20 cellular contexts compared by ENCODE assay signal in the genomic region with DNA sequence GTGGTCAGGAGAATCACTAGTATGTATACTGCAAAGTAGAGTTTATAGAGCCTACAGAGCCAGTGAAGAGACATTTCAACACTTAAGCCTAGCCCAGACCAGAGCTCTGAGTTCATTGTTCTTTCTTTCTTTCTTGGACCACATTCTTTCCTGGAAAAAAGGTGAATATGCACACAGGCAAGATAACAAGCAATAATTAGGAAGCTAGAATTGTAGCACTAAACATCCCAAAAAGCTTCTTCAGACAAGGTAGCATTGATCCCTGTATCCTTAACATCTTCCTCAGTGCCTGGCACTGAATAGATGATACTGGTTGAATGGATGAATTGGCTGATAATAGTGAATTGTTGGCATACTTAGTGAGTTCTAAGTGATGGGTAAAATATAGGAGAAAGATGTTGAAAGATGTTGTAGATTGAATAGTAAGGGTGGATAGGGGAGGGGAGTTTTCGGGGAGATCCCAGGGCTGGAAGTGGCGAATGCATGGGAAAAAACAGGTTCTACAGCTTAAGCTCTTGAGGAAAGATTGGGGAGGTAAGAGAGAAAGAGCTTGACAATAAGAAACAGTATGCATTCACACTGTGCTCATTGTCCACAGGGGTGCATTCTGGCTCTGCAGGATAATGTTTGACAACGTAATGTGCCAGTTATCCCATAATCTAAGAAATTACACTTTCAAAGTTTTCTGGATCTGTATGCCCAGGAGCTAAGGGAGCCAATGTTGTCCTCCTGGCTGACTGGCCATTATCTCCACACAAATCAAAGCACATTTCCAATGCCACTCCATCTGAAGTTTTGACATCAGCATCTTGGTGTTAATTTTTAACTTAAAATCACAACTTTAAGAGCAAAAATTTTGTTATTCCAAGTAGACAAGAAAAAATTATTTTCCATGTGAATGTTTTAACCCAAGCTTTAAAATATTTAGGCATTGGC. TPM values are rescaled to one million over a fixed set of nuclear protein-coding genes. Genes with fewer than 3 reads are reported as not detected.
DNase-seq lines count a peak whose midpoint lies in the region; ATAC-seq, FAIRE-seq and TF ChIP-seq lines count a peak whose summit lies in the region.
"Had no signal": no experiment of that assay in that cellular context is flagged by ENCODE, and none has a peak within 500 bp of the region (broad histone marks: within the 10 kb centered on the region; RNA-seq: fewer than 3 reads in every experiment).

No MANE protein-coding gene starts in this region.

- TF ChIP-seq POLR2A in GM12878 (IDR thresholded peaks at IDR 0.05; ENCODE audit: low read depth, low read length): no peak

- H3K4me2 ChIP-seq in GM12878 (ENCODE audit: control insufficient read depth, insufficient read depth): no peak overlapping the region

- no peak for ATAC-seq in GM12878
- no peak for ATAC-seq in HG02798 (IDR thresholded peaks at IDR 0.05; ENCODE audit: poor library complexity, unreplicated experiment)
- ATAC-seq: activated CD8-positive, alpha-beta T cell treated with anti-CD3 and anti-CD28 coated beads for 36 hours; left lobe of liver; mucosa of descending colon had no signal

- no peaks in the 10 kb centered on the region for H3K36me3 ChIP-seq in GM12878 (ENCODE audit: control insufficient read depth in 2 of 2, insufficient read depth in 2 of 2, low read length in 1 of 2)

- H3K79me2 ChIP-seq in GM12878 (ENCODE audit: control insufficient read depth, insufficient read depth, low read length): no peaks in the 10 kb centered on the region

- no peak overlapping the region for H3K4me3 ChIP-seq in GM12878
- H3K4me3 ChIP-seq: coronary artery, mucosa of descending colon, vagina had no signal

- CTCF ChIA-PET in GM12878 (lab: Yijun Ruan, JAX): interaction anchor here (0.8 to 3.1 kb wide), 7 partner anchors 14 to 179 kb away, joined by 3 to 11 read pairs (median 3); partner anchors contain the start of genes PTRH2 and VMP1

- in situ Hi-C loops in GM12878 (cut with MboI): no loop called here

- WGBS in GM12878 (ENCODE audit: insufficient coverage, insufficient replicate concordance, low lambda C conversion rate, missing lambda C conversion rate): 87% methylated on average over 3 of the region's 3 CpGs

- no peaks in the 10 kb centered on the region for H3K9me3 ChIP-seq in GM12878 (replicated peaks; ENCODE audit: control insufficient read depth, insufficient read depth, low read length)
- H3K9me3 ChIP-seq: mucosa of descending colon, vagina had no signal

- no peak overlapping the region for H3K4me3 Mint-ChIP-seq in osteocyte (ENCODE audit: unreplicated experiment)
- H3K4me3 Mint-ChIP-seq: activated CD8-positive, alpha-beta T cell treated with anti-CD3 and anti-CD28 coated beads for 36 hours; HFFc6 had no signal

- TF ChIP-seq RAD21 in GM12878 (IDR thresholded peaks at IDR 0.05; ENCODE audit: insufficient read depth, low read depth, low read length): no peak

- peak; percentile 23 for DNase-seq in activated CD8-positive, alpha-beta memory T cell treated with anti-CD3 and anti-CD28 coated beads, Interleukin-2, amount 50 U/mL, for 48 hours
- DNase-seq in activated CD8-positive, alpha-beta memory T cell treated with anti-CD3 and anti-CD28 coated beads for 24 hours: no peak
- DNase-seq in HuH-7.5 (ENCODE audit: low spot score) (peak; percentile 74), GM12878 (ENCODE audit: low read depth, low spot score) (no peak), osteocyte (ENCODE audit: extremely low spot score, unreplicated experiment) (no peak), GM10266 (ENCODE audit: extremely low spot score) (no peak), NCI-H1048 (lab: John Stamatoyannopoulos, UW) (no peak)
- DNase-seq: ACHN; activated CD8-positive, alpha-beta T cell treated with anti-CD3 and anti-CD28 coated beads for 36 hours; activated gamma-delta T cell; HFFc6; mucosa of descending colon; NCI-H2081 treated with DMSO at 0.1 percent for 48 hours; stimulated activated CD4-positive, alpha-beta T cell treated with anti-CD3 and anti-CD28 coated beads, Interleukin-2, amount 100 ng/mL, for 24 hours had no signal

- H3K4me1 ChIP-seq in GM12878 (ENCODE audit: control insufficient read depth, insufficient read depth, low read length): 0 out of 2 replicates have a peak, but pooled peaks cover 2% of the 10 kb centered on the region

- no peak overlapping the region for H3K9ac ChIP-seq in GM12878 (ENCODE audit: control insufficient read depth, insufficient read depth, low read length)

- RAD21 ChIA-PET in GM12878 (lab: Charles Lee; ENCODE audit: unreplicated experiment): interaction anchor here (0.6 to 3.7 kb wide), 6 partner anchors 32 to 117 kb away, joined by 3 to 24 read pairs (median 3); no protein-coding TSS in a partner anchor

- peaks cover 71% of the 10 kb centered on the region for H3K4me1 Mint-ChIP-seq in osteocyte (ENCODE audit: unreplicated experiment)

- BruUV-seq in GM12878 (replicated peaks; lab: Mats Ljungman, UMichigan): no TSS peak

- H2AFZ ChIP-seq in GM12878 (ENCODE audit: control insufficient read depth, low read depth, low read length): no peak overlapping the region

- H4K20me1 ChIP-seq in GM12878 (ENCODE audit: control insufficient read depth, insufficient read depth): no peaks in the 10 kb centered on the region

- H3K27ac ChIP-seq in GM12878 (ENCODE audit: control insufficient read depth, insufficient read depth): no peak overlapping the region
- H3K27ac ChIP-seq: coronary artery, vagina, VCaP had no signal

- intact Hi-C loops in GM12878 (cut with micrococcal nuclease; ENCODE audit: unreplicated experiment): no loop called here

- POLR2A ChIA-PET in GM12878 (lab: Charles Lee): interaction anchor here (0.7 to 1.6 kb wide), 5 partner anchors 8 to 183 kb away, joined by 3 to 9 read pairs (median 3); no protein-coding TSS in a partner anchor

- H3K27ac Mint-ChIP-seq in osteocyte (ENCODE audit: unreplicated experiment): peak overlapping the region; percentile 83
- H3K27ac Mint-ChIP-seq: activated CD8-positive, alpha-beta T cell treated with anti-CD3 and anti-CD28 coated beads for 36 hours had no signal

- no peaks in the 10 kb centered on the region for H3K9me3 Mint-ChIP-seq in osteocyte (ENCODE audit: unreplicated experiment)
- H3K9me3 Mint-ChIP-seq: activated CD8-positive, alpha-beta T cell treated with anti-CD3 and anti-CD28 coated beads for 36 hours; HFFc6 had no signal

- no peaks in the 10 kb centered on the region for H3K27me3 Mint-ChIP-seq in osteocyte (ENCODE audit: unreplicated experiment)
- H3K27me3 Mint-ChIP-seq: activated CD8-positive, alpha-beta T cell treated with anti-CD3 and anti-CD28 coated beads for 36 hours had no signal

- TF ChIP-seq CTCF in GM12878 (IDR thresholded peaks at IDR 0.05 in 2 of 3, conservative IDR thresholded peaks at IDR 0.05 in 1 of 3; ENCODE audit: control insufficient read depth in 2 of 3, extremely low read depth in 1 of 3, insufficient read depth in 1 of 3, low read depth in 3 of 3, low read length in 3 of 3): no peak
- TF ChIP-seq CTCF in osteocyte (IDR thresholded peaks at IDR 0.05): no peak
- TF ChIP-seq CTCF in GM10266 (IDR thresholded peaks at IDR 0.05; ENCODE audit: control insufficient read depth, insufficient read depth, low read depth, missing control alignments): no peak

- no peaks in the 10 kb centered on the region for H3K36me3 Mint-ChIP-seq in osteocyte (ENCODE audit: unreplicated experiment)

- SMC1A ChIA-PET in GM12878 (lab: Charles Lee; ENCODE audit: uncharacterized antibody, unreplicated experiment): interaction anchor here (0.7 to 1.9 kb wide), 9 partner anchors 17 to 235 kb away, joined by 3 to 10 read pairs (median 4); no protein-coding TSS in a partner anchor

- no peaks in the 10 kb centered on the region for H3K27me3 ChIP-seq in GM12878 (replicated peaks in 1 of 2; ENCODE audit: control insufficient read depth in 2 of 2, insufficient read depth in 2 of 2, low read length in 1 of 2)
- H3K27me3 ChIP-seq: vagina had no signal

- no peak for TF ChIP-seq EP300 in GM12878 (IDR thresholded peaks at IDR 0.05; ENCODE audit: borderline replicate concordance in 1 of 2, control insufficient read depth in 1 of 2, low read depth in 2 of 2, low read length in 2 of 2)

- FAIRE-seq in GM12878 (lab: Jason Lieb, UNC): no peak
- FAIRE-seq: frontal cortex had no signal

RNA-seq across cellular contexts. Expression of gene TUBD1, which starts 35.6 kb away (rescaled TPM):
- total RNA-seq in GM12878 (2013; cell fraction: nucleolus; rRNA removed): 37.6 and 42.5 TPM in 2 replicates
- total RNA-seq in GM12878 (2014; rRNA removed) (9.2 and 9.4 TPM in 2 replicates), GM12878 (2014; rRNA removed; fragmentation: Illumina TruSeq; extraction: Trizol) (7.8 and 9.3 TPM in 2 replicates), GM12878 (2021) (7.7 TPM in 2 replicates), osteocyte (6.9 and 7.9 TPM in 2 replicates)
- 4.2 TPM for polyA plus RNA-seq in GM12878 (2011; ENCODE audit: low read depth)
- polyA plus RNA-seq in GM12878 (2011; rRNA removed) (10.8 and 13.3 TPM in 2 replicates), GM12878 (2014; fragmentation: Illumina TruSeq; extraction: Trizol) (8.7 and 12.3 TPM in 2 replicates), GM12878 (2014; fragmentation: Nextera tagmentation; extraction: Ambion mirVana) (1 to 10 TPM; 5.3 to 6.6 TPM), GM12878 (2014; rRNA removed) (6.1 and 7.0 TPM in 2 replicates), GM12878 (2016; fragmentation: Nextera tagmentation; extraction: Ambion mirVana) (10 to 100 TPM in 1 of 2 experiments, 1 to 10 TPM in 1; 8.0 to 10.3 TPM)
- 5.0 and 5.4 TPM in 2 replicates for polyA plus RNA-seq in GM12878 (2011; cell fraction: cytosol; rRNA removed)
- 3.4 and 6.8 TPM in 2 replicates for polyA plus RNA-seq in GM12878 (2011; cell fraction: nucleus; rRNA removed)
- polyA plus RNA-seq in GM12878 (2012): 4.3 and 5.2 TPM in 2 replicates
- polyA minus RNA-seq in GM12878 (2011; rRNA and poly(A)+ RNA removed): 12.2 and 22.7 TPM in 2 replicates
- 4.5 and 5.7 TPM in 2 replicates for polyA minus RNA-seq in GM12878 (2011; cell fraction: cytosol; rRNA and poly(A)+ RNA removed)
- 4.1 and 5.0 TPM in 2 replicates for polyA minus RNA-seq in GM12878 (2011; cell fraction: nucleus; rRNA and poly(A)+ RNA removed)

RNA-seq across cellular contexts. Expression of gene RPS6KB1, which starts 35.8 kb away (rescaled TPM):
- total RNA-seq in GM12878 (2013; cell fraction: nucleolus; rRNA removed): 89.9 and 95.4 TPM in 2 replicates
- total RNA-seq in GM12878 (2014; rRNA removed) (24.3 and 26.3 TPM in 2 replicates), GM12878 (2014; rRNA removed; fragmentation: Illumina TruSeq; extraction: Trizol) (29.4 and 30.1 TPM in 2 replicates), GM12878 (2021) (32.9 and 33.2 TPM in 2 replicates), osteocyte (38.6 and 40.1 TPM in 2 replicates)
- polyA plus RNA-seq in GM12878 (2011; ENCODE audit: low read depth): 9.7 TPM
- polyA plus RNA-seq in GM12878 (2011; rRNA removed) (23.6 and 31.5 TPM in 2 replicates), GM12878 (2014; fragmentation: Illumina TruSeq; extraction: Trizol) (32.5 and 38.5 TPM in 2 replicates), GM12878 (2014; fragmentation: Nextera tagmentation; extraction: Ambion mirVana) (10 to 100 TPM in 1 of 2 experiments, 1 to 10 TPM in 1; 6.6 to 11.5 TPM), GM12878 (2014; rRNA removed) (20.4 and 24.1 TPM in 2 replicates), GM12878 (2016; fragmentation: Nextera tagmentation; extraction: Ambion mirVana) (10 to 100 TPM; 27.8 to 29.5 TPM)
- 8.9 and 9.7 TPM in 2 replicates for polyA plus RNA-seq in GM12878 (2011; cell fraction: cytosol; rRNA removed)
- polyA plus RNA-seq in GM12878 (2011; cell fraction: nucleus; rRNA removed): 18.4 and 19.4 TPM in 2 replicates
- polyA plus RNA-seq in GM12878 (2012): 10.9 and 12.6 TPM in 2 replicates
- 21.1 and 25.3 TPM in 2 replicates for polyA minus RNA-seq in GM12878 (2011; rRNA and poly(A)+ RNA removed)
- polyA minus RNA-seq in GM12878 (2011; cell fraction: cytosol; rRNA and poly(A)+ RNA removed): 8.6 and 15.9 TPM in 2 replicates
- polyA minus RNA-seq in GM12878 (2011; cell fraction: nucleus; rRNA and poly(A)+ RNA removed): 19.8 and 29.3 TPM in 2 replicates

Comparison
In these comparisons a context has a peak if more than half of its experiments do, and no peak if none do; other contexts are left out.
1. DNase-seq: peak in activated CD8-positive, alpha-beta memory T cell treated with anti-CD3 and anti-CD28 coated beads, Interleukin-2, amount 50 U/mL, for 48 hours (single experiment) and HuH-7.5 (single experiment); none in activated CD8-positive, alpha-beta memory T cell treated with anti-CD3 and anti-CD28 coated beads for 24 hours (single experiment), GM12878 (single experiment), osteocyte (single experiment), GM10266 (single experiment) and NCI-H1048 (single experiment).